Comparison of ENCODE assay signal across 8 cellular contexts in genomic region chr12:113912761-113913295, GRCh38. TPM values are rescaled to one million over a fixed set of nuclear protein-coding genes. Genes with fewer than 3 reads are reported as not detected.
A peak's percentile ranks its signal among the peaks of the same experiment; 100 is the strongest.
DNase-seq lines count a peak whose midpoint lies in the region; ATAC-seq, FAIRE-seq and TF ChIP-seq lines count a peak whose summit lies in the region.

No MANE protein-coding gene starts in this region.

- no peaks in the 10 kb centered on the region for H3K27me3 ChIP-seq in AG04450 (ENCODE audit: control insufficient read depth, insufficient read depth, low read length)

- peak; percentile 97 for TF ChIP-seq CTCF in AG04450 (IDR thresholded peaks at IDR 0.05; ENCODE audit: low read depth, low read length)

- no peaks in the 10 kb centered on the region for H3K9me3 ChIP-seq in AG04450 (ENCODE audit: control insufficient read depth, insufficient read depth, low read length)

- CTCF ChIA-PET in AG04450 (lab: Charles Lee): interaction anchor here (0.6 to 4.0 kb wide), 18 partner anchors 10 to 487 kb away, joined by 3 to 32 read pairs (median 3); no protein-coding TSS in a partner anchor

- DNase-seq in AG04450 (ENCODE audit: low read depth, low spot score): peak; percentile 51
- DNase-seq in GM19240 (ENCODE audit: insufficient read length, low spot score): peak; percentile 20
- peak; percentile 13 for DNase-seq in NCI-H2029 (lab: John Stamatoyannopoulos, UW)
- peak; percentile 72 to 82 for DNase-seq in T47D (ENCODE audit: low read depth in 1 of 2, low spot score in 1 of 2)
- DNase-seq in islet precursor cell: peak; percentile 93
- peak; percentile 1 to 14 for DNase-seq in stimulated activated CD4-positive, alpha-beta T cell treated with anti-CD3 and anti-CD28 coated beads, Interleukin-1b, Interleukin-23, amount 100 ng/mL, for 1 hour (ENCODE audit: low read depth in 2 of 2)

- no peak for ATAC-seq in HG02970 (IDR thresholded peaks at IDR 0.05; ENCODE audit: low FRiP score, unreplicated experiment)

- FAIRE-seq in TTC549 (lab: Jason Lieb, UNC): peak; percentile 82

- H3K4me3 ChIP-seq in AG04450 (ENCODE audit: low read depth, low read length): no peak overlapping the region

- in situ Hi-C loops in T47D (cut with HindIII; ENCODE audit: low pct_unique_long_range_greater_than_20kb, low sequenced_read_pairs): no loop called here

- POLR2A ChIA-PET in AG04450 (lab: Yijun Ruan, JAX): no interaction called here

- no peak overlapping the region for H3K27ac ChIP-seq in AG04450 (ENCODE audit: low read depth, low read length)

RNA-seq across cellular contexts. Expression of gene RBM19, which starts 53.3 kb away (rescaled TPM):
- polyA plus RNA-seq in AG04450 (2011; rRNA removed): 10.6 and 12.4 TPM in 2 replicates
- 17.8 and 21.3 TPM in 2 replicates for polyA minus RNA-seq in AG04450 (2011; rRNA and poly(A)+ RNA removed)

Comparison
In these comparisons a context has a peak if more than half of its experiments do, and no peak if none do; other contexts are left out.
1. DNase-seq: peak in every context shown above with its lines; median percentile 93 in islet precursor cell; 77 in T47D; 51 in AG04450; 20 in GM19240; 13 in NCI-H2029; 8 in stimulated activated CD4-positive, alpha-beta T cell treated with anti-CD3 and anti-CD28 coated beads, Interleukin-1b, Interleukin-23, amount 100 ng/mL, for 1 hour.